ENCODE assay signal across 27 cellular contexts in genomic region chr4:165293061-165293460, GRCh38.
"Had no signal": no experiment of that assay in that cellular context is flagged by ENCODE, and none has a peak within 500 bp of the region (broad histone marks: within the 10 kb centered on the region; RNA-seq: fewer than 3 reads in every experiment).

No MANE protein-coding gene starts in this region.

- ATAC-seq: activated CD4-positive, CD25-positive, alpha-beta regulatory T cell treated with anti-CD3 and anti-CD28 coated beads, Interleukin-2, amount 50 U/mL, for 24 hours; activated CD8-positive, alpha-beta memory T cell treated with anti-CD3 and anti-CD28 coated beads, Interleukin-2, amount 10 ng/mL, durations not matched to agents 7 days and 5 days; activated naive CD4-positive, alpha-beta T cell treated with anti-CD3 and anti-CD28 coated beads, Interleukin-2, amount 50 U/mL, for 72 hours; gastrocnemius medialis; left colon; mucosa of descending colon; right lobe of liver; stimulated activated effector memory CD8-positive, alpha-beta T cell treated with anti-CD3 and anti-CD28 coated beads, Interleukin-12 subunit alpha, Interleukin-12 subunit beta, amount 100 ng/mL, for 72 hours had no signal

- H3K27ac ChIP-seq: ascending aorta, brain microvascular endothelial cell, gastrocnemius medialis, right lobe of liver, uterus, VCaP had no signal

- H3K4me3 Mint-ChIP-seq: activated CD4-positive, alpha-beta memory T cell treated with anti-CD3 and anti-CD28 coated beads, Interleukin-2, amount 10 ng/mL, durations not matched to agents 7 days and 5 days; activated CD4-positive, alpha-beta T cell treated with anti-CD3 and anti-CD28 coated beads, Interleukin-2, amount 10 ng/mL, durations not matched to agents 24 days and 14 days; activated CD8-positive, alpha-beta memory T cell treated with anti-CD3 and anti-CD28 coated beads, Interleukin-2, amount 10 ng/mL, durations not matched to agents 7 days and 5 days; activated T-helper 1 cell treated with anti-CD3 and anti-CD28 coated beads, Interleukin-12 subunit alpha, Interleukin-12 subunit beta, Interleukin-2, Interleukin-4 antibody, amounts not matched to agents 30 ng/mL and 10 ng/mL and 1 ng/mL, durations not matched to agents 14 hours and 24 hours and 36 hours; memory B cell; naive B cell; neural crest cell; stimulated activated effector memory CD8-positive, alpha-beta T cell treated with anti-CD3 and anti-CD28 coated beads, Interleukin-12 subunit alpha, Interleukin-12 subunit beta, amount 100 ng/mL, for 72 hours; T-helper 2 cell treated with Interferon-gamma antibody and Interleukin-4, amounts not matched to agents 5 μg/mL and 100 μg/mL, for 36 hours had no signal

- H3K9me3 Mint-ChIP-seq: activated CD4-positive, alpha-beta memory T cell treated with anti-CD3 and anti-CD28 coated beads, Interleukin-2, amount 10 ng/mL, durations not matched to agents 7 days and 5 days; activated CD4-positive, alpha-beta T cell treated with anti-CD3 and anti-CD28 coated beads, Interleukin-2, amount 10 ng/mL, durations not matched to agents 24 days and 14 days; activated naive CD4-positive, alpha-beta T cell treated with anti-CD3 and anti-CD28 coated beads, Interleukin-2, amount 50 U/mL, for 72 hours; activated T-helper 1 cell treated with anti-CD3 and anti-CD28 coated beads, Interleukin-12 subunit alpha, Interleukin-12 subunit beta, Interleukin-2, Interleukin-4 antibody, amounts not matched to agents 30 ng/mL and 10 ng/mL and 1 ng/mL, durations not matched to agents 14 hours and 24 hours and 36 hours; memory B cell; neural crest cell; stimulated activated effector memory CD8-positive, alpha-beta T cell treated with anti-CD3 and anti-CD28 coated beads, Interleukin-12 subunit alpha, Interleukin-12 subunit beta, amount 100 ng/mL, for 72 hours; T-helper 2 cell treated with Interferon-gamma antibody and Interleukin-4, amounts not matched to agents 5 μg/mL and 100 μg/mL, for 36 hours had no signal

- H3K4me1 ChIP-seq: ascending aorta, gastrocnemius medialis, uterus had no signal

- H3K4me3 ChIP-seq: ascending aorta, gastrocnemius medialis, mucosa of descending colon, right lobe of liver, uterus had no signal

- H3K27me3 Mint-ChIP-seq: activated CD4-positive, alpha-beta memory T cell treated with anti-CD3 and anti-CD28 coated beads, Interleukin-2, amount 10 ng/mL, durations not matched to agents 7 days and 5 days; activated CD4-positive, alpha-beta T cell treated with anti-CD3 and anti-CD28 coated beads, Interleukin-2, amount 10 ng/mL, durations not matched to agents 24 days and 14 days; activated CD8-positive, alpha-beta memory T cell treated with anti-CD3 and anti-CD28 coated beads, Interleukin-2, amount 10 ng/mL, durations not matched to agents 7 days and 5 days; memory B cell; naive B cell had no signal

- H3K36me3 ChIP-seq: brain microvascular endothelial cell, gastrocnemius medialis, uterus had no signal

- DNase-seq: activated CD4-positive, alpha-beta memory T cell treated with anti-CD3 and anti-CD28 coated beads, Interleukin-2, amount 10 ng/mL, durations not matched to agents 7 days and 5 days; activated CD4-positive, alpha-beta T cell treated with anti-CD3 and anti-CD28 coated beads, Interleukin-2, amount 10 ng/mL, durations not matched to agents 24 days and 14 days; activated CD8-positive, alpha-beta memory T cell treated with anti-CD3 and anti-CD28 coated beads, Interleukin-2, amount 10 ng/mL, durations not matched to agents 7 days and 5 days; activated gamma-delta T cell treated with Interleukin-2 at 50 U/mL for 16 hours; activated T-cell treated with anti-CD3 and anti-CD28 coated beads for 4 hours; brain microvascular endothelial cell; caudate nucleus; effector memory CD4-positive, alpha-beta T cell; gastrocnemius medialis; hypothalamus; left colon; mucosa of descending colon; naive B cell; right lobe of liver; small intestine; stimulated activated CD4-positive, alpha-beta T cell treated with anti-CD3 and anti-CD28 coated beads, Interleukin-2, amount 100 ng/mL, for 24 hours; trophoblast cell; uterus had no signal

- H3K27ac Mint-ChIP-seq: activated CD4-positive, alpha-beta memory T cell treated with anti-CD3 and anti-CD28 coated beads, Interleukin-2, amount 10 ng/mL, durations not matched to agents 7 days and 5 days; activated CD4-positive, alpha-beta T cell treated with anti-CD3 and anti-CD28 coated beads, Interleukin-2, amount 10 ng/mL, durations not matched to agents 24 days and 14 days; activated CD8-positive, alpha-beta memory T cell treated with anti-CD3 and anti-CD28 coated beads, Interleukin-2, amount 10 ng/mL, durations not matched to agents 7 days and 5 days; activated naive CD4-positive, alpha-beta T cell treated with anti-CD3 and anti-CD28 coated beads, Interleukin-2, amount 50 U/mL, for 72 hours; activated T-helper 1 cell treated with anti-CD3 and anti-CD28 coated beads, Interleukin-12 subunit alpha, Interleukin-12 subunit beta, Interleukin-2, Interleukin-4 antibody, amounts not matched to agents 30 ng/mL and 10 ng/mL and 1 ng/mL, durations not matched to agents 14 hours and 24 hours and 36 hours; memory B cell; stimulated activated effector memory CD8-positive, alpha-beta T cell treated with anti-CD3 and anti-CD28 coated beads, Interleukin-12 subunit alpha, Interleukin-12 subunit beta, amount 100 ng/mL, for 72 hours; T-helper 2 cell treated with Interferon-gamma antibody and Interleukin-4, amounts not matched to agents 5 μg/mL and 100 μg/mL, for 36 hours had no signal

- H3K27me3 ChIP-seq: ascending aorta, brain microvascular endothelial cell, gastrocnemius medialis, right lobe of liver, uterus had no signal

- H3K9me3 ChIP-seq: ascending aorta, gastrocnemius medialis, mucosa of descending colon, right lobe of liver, uterus had no signal
